In genomic region chr10:6072215-6072941, GRCh38 we compare ENCODE assay signal across 9 cellular contexts. TPM values are rescaled to one million over a fixed set of nuclear protein-coding genes. Genes with fewer than 3 reads are reported as not detected.
DNase-seq lines count a peak whose midpoint lies in the region; ATAC-seq and TF ChIP-seq lines count a peak whose summit lies in the region.
"Had no signal": no experiment of that assay in that cellular context is flagged by ENCODE, and none has a peak within 500 bp of the region (broad histone marks: within the 10 kb centered on the region; RNA-seq: fewer than 3 reads in every experiment).

No MANE protein-coding gene starts in this region.

- H3K27ac Mint-ChIP-seq in activated CD8-positive, alpha-beta T cell treated with anti-CD3 and anti-CD28 coated beads, Interleukin-2, amount 10 ng/mL, durations not matched to agents 7 days and 5 days, result peak overlapping the region; percentile 95
- H3K27ac Mint-ChIP-seq in stimulated activated memory B cell treated with anti-CD40 and anti-IgM and Interleukin-4, amounts not matched to agents 10 μg/mL and 1 μg/mL and 100 μg/mL, for 72 hours, result peak overlapping the region; percentile 99
- H3K27ac Mint-ChIP-seq in endothelial cell (ENCODE audit: unreplicated experiment), result no peak overlapping the region

- peak; percentile 75 for ATAC-seq in HG02759 (IDR thresholded peaks at IDR 0.05; ENCODE audit: unreplicated experiment)
- no peak for ATAC-seq in activated CD8-positive, alpha-beta T cell treated with anti-CD3 and anti-CD28 coated beads, Interleukin-2, amount 10 ng/mL, durations not matched to agents 7 days and 5 days
- peak; percentile 88 for ATAC-seq in stimulated activated memory B cell treated with anti-CD40 and anti-IgM and Interleukin-4, amounts not matched to agents 10 μg/mL and 1 μg/mL and 100 μg/mL, for 72 hours
- no peak for ATAC-seq in HG03139 (IDR thresholded peaks at IDR 0.05; ENCODE audit: unreplicated experiment)

- peak overlapping the region; percentile 67 for H3K4me3 Mint-ChIP-seq in activated CD8-positive, alpha-beta T cell treated with anti-CD3 and anti-CD28 coated beads, Interleukin-2, amount 10 ng/mL, durations not matched to agents 7 days and 5 days
- H3K4me3 Mint-ChIP-seq in stimulated activated memory B cell treated with anti-CD40 and anti-IgM and Interleukin-4, amounts not matched to agents 10 μg/mL and 1 μg/mL and 100 μg/mL, for 72 hours, result peak overlapping the region; percentile 70
- no peak overlapping the region for H3K4me3 Mint-ChIP-seq in endothelial cell (ENCODE audit: unreplicated experiment)

- H3K36me3 Mint-ChIP-seq in activated CD8-positive, alpha-beta T cell treated with anti-CD3 and anti-CD28 coated beads, Interleukin-2, amount 10 ng/mL, durations not matched to agents 7 days and 5 days (ENCODE audit: low read depth), result peaks cover 4% of the 10 kb centered on the region
- peaks cover 6% of the 10 kb centered on the region for H3K36me3 Mint-ChIP-seq in stimulated activated memory B cell treated with anti-CD40 and anti-IgM and Interleukin-4, amounts not matched to agents 10 μg/mL and 1 μg/mL and 100 μg/mL, for 72 hours
- no peaks in the 10 kb centered on the region for H3K36me3 Mint-ChIP-seq in endothelial cell (ENCODE audit: low read depth, unreplicated experiment)

- CTCF ChIA-PET in activated CD8-positive, alpha-beta T cell treated with anti-CD3 and anti-CD28 coated beads, Interleukin-2, amount 10 ng/mL, durations not matched to agents 7 days and 5 days (lab: Charles Lee), result interaction anchor here (1.0 to 13.1 kb wide), 9 partner anchors 9 to 59 kb away, joined by 4 to 370 read pairs (median 10); no protein-coding TSS in a partner anchor

- no peak for TF ChIP-seq CTCF in endothelial cell (IDR thresholded peaks at IDR 0.05; ENCODE audit: unreplicated experiment)

- POLR2A ChIA-PET in activated CD8-positive, alpha-beta T cell treated with anti-CD3 and anti-CD28 coated beads, Interleukin-2, amount 10 ng/mL, durations not matched to agents 7 days and 5 days (lab: Charles Lee), result interaction anchor here (0.8 to 9.3 kb wide), 10 partner anchors 9 to 96 kb away, joined by 3 to 158 read pairs (median 8); partner anchors contain the start of gene IL15RA

- no peaks in the 10 kb centered on the region for H3K9me3 Mint-ChIP-seq in activated CD8-positive, alpha-beta T cell treated with anti-CD3 and anti-CD28 coated beads, Interleukin-2, amount 10 ng/mL, durations not matched to agents 7 days and 5 days (ENCODE audit: insufficient read depth)
- no peaks in the 10 kb centered on the region for H3K9me3 Mint-ChIP-seq in stimulated activated memory B cell treated with anti-CD40 and anti-IgM and Interleukin-4, amounts not matched to agents 10 μg/mL and 1 μg/mL and 100 μg/mL, for 72 hours
- no peaks in the 10 kb centered on the region for H3K9me3 Mint-ChIP-seq in endothelial cell (ENCODE audit: unreplicated experiment)

- H3K4me1 Mint-ChIP-seq in activated CD8-positive, alpha-beta T cell treated with anti-CD3 and anti-CD28 coated beads, Interleukin-2, amount 10 ng/mL, durations not matched to agents 7 days and 5 days (ENCODE audit: low read depth), result peaks cover 75% of the 10 kb centered on the region
- peaks cover 73% of the 10 kb centered on the region for H3K4me1 Mint-ChIP-seq in stimulated activated memory B cell treated with anti-CD40 and anti-IgM and Interleukin-4, amounts not matched to agents 10 μg/mL and 1 μg/mL and 100 μg/mL, for 72 hours
- H3K4me1 Mint-ChIP-seq in endothelial cell (ENCODE audit: unreplicated experiment), result no peaks in the 10 kb centered on the region

- peak; percentile 53 for DNase-seq in activated CD4-positive, alpha-beta T cell treated with anti-CD3 and anti-CD28 coated beads for 48 hours
- no peak for DNase-seq in activated CD4-positive, alpha-beta T cell treated with anti-CD3 and anti-CD28 coated beads for 4 hours
- peak; percentile 55 for DNase-seq in activated CD8-positive, alpha-beta T cell treated with anti-CD3 and anti-CD28 coated beads, Interleukin-2, amount 10 ng/mL, durations not matched to agents 7 days and 5 days
- no peak for DNase-seq in pons (ENCODE audit: low spot score)
- DNase-seq in endothelial cell (ENCODE audit: low spot score), result no peak

- no peaks in the 10 kb centered on the region for H3K27me3 Mint-ChIP-seq in activated CD8-positive, alpha-beta T cell treated with anti-CD3 and anti-CD28 coated beads, Interleukin-2, amount 10 ng/mL, durations not matched to agents 7 days and 5 days (ENCODE audit: low read depth)
- no peaks in the 10 kb centered on the region for H3K27me3 Mint-ChIP-seq in stimulated activated memory B cell treated with anti-CD40 and anti-IgM and Interleukin-4, amounts not matched to agents 10 μg/mL and 1 μg/mL and 100 μg/mL, for 72 hours
- peaks cover 1% of the 10 kb centered on the region for H3K27me3 Mint-ChIP-seq in endothelial cell (ENCODE audit: unreplicated experiment)

RNA-seq across cellular contexts. Expression of gene IL2RA, which starts 10.2 kb away (rescaled TPM):
- total RNA-seq in activated CD8-positive, alpha-beta T cell treated with anti-CD3 and anti-CD28 coated beads, Interleukin-2, amount 10 ng/mL, durations not matched to agents 7 days and 5 days, result 100 to 1,000 TPM; 174 to 177 TPM
- total RNA-seq in endothelial cell (ENCODE audit: unreplicated experiment), result not detected
- total RNA-seq: LHCN-M2 had no signal

RNA-seq across cellular contexts. Expression of gene RBM17, which starts 16.5 kb away (rescaled TPM):
- 100 to 1,000 TPM; 213 to 217 TPM for total RNA-seq in activated CD8-positive, alpha-beta T cell treated with anti-CD3 and anti-CD28 coated beads, Interleukin-2, amount 10 ng/mL, durations not matched to agents 7 days and 5 days
- total RNA-seq in endothelial cell (ENCODE audit: unreplicated experiment), result 113 TPM

Comparison
In these comparisons a context has a peak if more than half of its experiments do, and no peak if none do; other contexts are left out.
1. DNase-seq: peak in activated CD4-positive, alpha-beta T cell treated with anti-CD3 and anti-CD28 coated beads for 48 hours (single experiment) and activated CD8-positive, alpha-beta T cell treated with anti-CD3 and anti-CD28 coated beads, Interleukin-2, amount 10 ng/mL, durations not matched to agents 7 days and 5 days (single experiment); none in activated CD4-positive, alpha-beta T cell treated with anti-CD3 and anti-CD28 coated beads for 4 hours (0 of 2), pons (single experiment) and endothelial cell (single experiment).
2. ATAC-seq: peak in HG02759 (single experiment) and stimulated activated memory B cell treated with anti-CD40 and anti-IgM and Interleukin-4, amounts not matched to agents 10 μg/mL and 1 μg/mL and 100 μg/mL, for 72 hours (single experiment); none in activated CD8-positive, alpha-beta T cell treated with anti-CD3 and anti-CD28 coated beads, Interleukin-2, amount 10 ng/mL, durations not matched to agents 7 days and 5 days (single experiment) and HG03139 (single experiment).
3. RNA of gene IL2RA, which starts 10.2 kb away (total RNA-seq): 174 to 177 TPM in activated CD8-positive, alpha-beta T cell treated with anti-CD3 and anti-CD28 coated beads, Interleukin-2, amount 10 ng/mL, durations not matched to agents 7 days and 5 days; not detected in endothelial cell (single experiment); every median in the first group is over 100 times any median in the second.